8 cellular contexts compared by ENCODE assay signal in the genomic region with DNA sequence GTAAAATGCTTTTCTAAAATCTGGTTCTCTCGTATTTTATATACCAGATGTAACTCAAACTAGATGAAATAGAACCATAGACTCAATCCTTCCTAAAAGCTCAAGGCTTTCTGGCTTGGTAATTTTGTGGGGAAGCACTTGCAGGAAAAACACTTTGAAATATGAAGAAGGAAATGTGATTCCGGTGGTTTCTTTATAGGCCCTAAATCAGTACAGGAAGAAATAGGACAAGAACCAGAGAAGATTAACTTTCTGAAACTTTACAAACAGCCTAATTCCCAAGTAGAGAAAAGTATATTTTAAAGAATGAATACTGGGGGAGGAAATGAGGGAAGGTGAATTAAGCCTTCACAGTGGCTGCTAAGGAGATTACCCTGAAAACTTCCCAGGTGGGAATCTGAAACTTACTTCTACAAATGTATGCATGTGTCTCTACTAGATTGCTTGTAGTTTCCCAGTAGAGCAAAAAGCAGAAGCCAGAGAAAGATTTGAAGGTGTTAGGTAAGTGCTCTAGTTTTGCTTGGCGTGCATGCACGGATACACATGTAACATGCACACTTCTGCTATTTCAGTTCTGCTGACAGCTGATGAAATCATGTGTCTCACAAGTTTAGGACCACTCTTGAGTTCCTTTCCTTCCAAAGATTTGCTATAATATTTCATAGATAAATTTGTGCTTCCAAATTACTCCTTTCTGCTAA.
DNase-seq lines count a peak whose midpoint lies in the region; ATAC-seq, FAIRE-seq and TF ChIP-seq lines count a peak whose summit lies in the region.

No MANE protein-coding gene starts in this region.

- TF ChIP-seq POLR2A in GM12892 (IDR thresholded peaks at IDR 0.05; ENCODE audit: low read depth, low read length) = no peak

- no peaks in the 10 kb centered on the region for H3F3A ChIP-seq in PC-9 (ENCODE audit: insufficient read depth, low read depth)

- no peak overlapping the region; the same call in 1 of the 2 replicates for H3K27ac ChIP-seq in Karpas-422 (ENCODE audit: low read length)
- no peak overlapping the region for H3K27ac ChIP-seq in PC-9

- no peaks in the 10 kb centered on the region for H3K9me2 ChIP-seq in Karpas-422 (replicated peaks; ENCODE audit: insufficient read depth, low read length)
- no peaks in the 10 kb centered on the region for H3K9me2 ChIP-seq in PC-9 (ENCODE audit: insufficient read depth)

- ATAC-seq in GM21723 (IDR thresholded peaks at IDR 0.05; ENCODE audit: unreplicated experiment) (peak; percentile 92), left lobe of liver (peak; percentile 65)

- no peak for TF ChIP-seq CTCF in PC-9 (conservative IDR thresholded peaks at IDR 0.05)

- H2AFZ ChIP-seq in Karpas-422 (ENCODE audit: low read length) (no peak overlapping the region), PC-9 (no peak overlapping the region)

- H3K4me2 ChIP-seq in Karpas-422 (ENCODE audit: low read depth, low read length, poor library complexity, severe bottlenecking) = peak overlapping the region; percentile 20
- H3K4me2 ChIP-seq in PC-9 = no peak overlapping the region

- H3K9ac ChIP-seq in Karpas-422 (ENCODE audit: low read length) = no peak overlapping the region

- H3K4me1 ChIP-seq in Karpas-422 (ENCODE audit: low read length) = peaks cover 13% of the 10 kb centered on the region
- H3K4me1 ChIP-seq in PC-9 (replicated peaks; ENCODE audit: insufficient read depth) = no peaks in the 10 kb centered on the region

- H4K20me1 ChIP-seq in Karpas-422 (ENCODE audit: insufficient read depth, low read depth, low read length) (peaks cover 5% of the 10 kb centered on the region), PC-9 (ENCODE audit: insufficient read depth) (no peaks in the 10 kb centered on the region; the same call in 1 of the 2 replicates)

- H3K27me3 ChIP-seq in Karpas-422 (ENCODE audit: low read length) (no peaks in the 10 kb centered on the region), PC-9 (ENCODE audit: insufficient read depth, low read depth) (no peaks in the 10 kb centered on the region)

- H3K9me3 ChIP-seq in Karpas-422 (ENCODE audit: low read length) = no peaks in the 10 kb centered on the region
- no peaks in the 10 kb centered on the region for H3K9me3 ChIP-seq in PC-9 (ENCODE audit: insufficient read depth, low read depth)

- H3K36me3 ChIP-seq in Karpas-422 (ENCODE audit: insufficient read depth, low read length) = no peaks in the 10 kb centered on the region
- no peaks in the 10 kb centered on the region for H3K36me3 ChIP-seq in PC-9 (ENCODE audit: low read depth)

- CTCF ChIA-PET in PC-9 (lab: Charles Lee) = no interaction called here

- H3K79me2 ChIP-seq in Karpas-422 (ENCODE audit: low read length) (no peaks in the 10 kb centered on the region), PC-9 (ENCODE audit: low read depth) (0 out of 2 replicates have a peak, but pooled peaks cover 4% of the 10 kb centered on the region)

- BruUV-seq in PC-9 (replicated peaks; lab: Mats Ljungman, UMichigan) = no TSS peak

- FAIRE-seq in GM12892 (lab: Jason Lieb, UNC) = peak; percentile 67
- FAIRE-seq in frontal cortex (lab: Jason Lieb, UNC) = no peak

- POLR2A ChIA-PET in PC-9 (lab: Charles Lee; ENCODE audit: unreplicated experiment) = no interaction called here

- intact Hi-C loops in PC-9 (cut with micrococcal nuclease; ENCODE audit: unreplicated experiment) = no loop called here

- no peak overlapping the region for H3K4me3 ChIP-seq in Karpas-422 (ENCODE audit: low read length)
- H3K4me3 ChIP-seq in PC-9 = no peak overlapping the region

- DNase-seq in GM12892 (ENCODE audit: insufficient read length) (peak; percentile 27), Karpas-422 (peak; percentile 71), left lobe of liver (ENCODE audit: low spot score) (no peak), frontal cortex (ENCODE audit: low spot score in 2 of 2) (no peak), PC-9 (no peak), LoVo (ENCODE audit: low spot score) (no peak), DMS114 treated with DMSO at 0.1 percent for 48 hours (lab: John Stamatoyannopoulos, UW; ENCODE audit: unreplicated experiment) (no peak)

Comparison
In these comparisons a context has a peak if more than half of its experiments do, and no peak if none do; other contexts are left out.
1. DNase-seq: peak in GM12892 (single experiment) and Karpas-422 (single experiment); none in left lobe of liver (single experiment), frontal cortex (0 of 2), PC-9 (0 of 2), LoVo (single experiment) and DMS114 treated with DMSO at 0.1 percent for 48 hours (single experiment).